In the genomic region with DNA sequence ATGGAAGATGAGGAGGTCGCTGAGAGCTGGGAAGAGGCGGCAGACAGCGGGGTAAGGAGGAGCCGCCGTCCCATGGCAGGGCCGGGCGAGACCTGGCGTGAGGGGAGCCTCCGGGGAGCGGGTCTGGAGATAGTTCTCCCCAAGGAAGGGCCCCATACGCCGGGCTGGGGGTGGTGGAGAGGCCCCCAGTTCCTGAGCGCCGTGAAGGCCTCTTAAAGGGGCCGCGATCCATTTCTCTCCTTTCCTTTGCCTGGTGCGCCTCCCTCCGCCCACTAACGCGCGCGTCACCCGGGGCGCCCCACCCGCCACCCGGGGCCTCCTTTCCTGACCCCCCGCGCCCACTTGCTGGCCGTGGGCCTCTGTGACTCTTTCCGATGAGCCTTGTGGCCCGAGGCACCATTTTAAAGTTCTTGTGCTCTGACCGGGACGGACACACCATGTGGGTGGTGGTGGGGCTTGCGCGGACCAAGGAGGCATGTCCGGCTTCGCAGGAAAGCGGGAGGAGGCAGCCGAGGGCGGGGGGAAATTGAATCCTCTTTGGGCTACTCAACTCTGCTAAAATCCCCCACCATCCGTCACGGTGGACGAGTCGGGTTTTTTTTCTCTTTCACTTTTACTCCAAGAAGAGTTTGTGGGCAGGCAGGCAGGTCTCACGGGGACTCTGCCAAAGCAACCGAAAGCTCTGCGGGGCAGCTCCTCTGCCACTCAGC, we compare ENCODE assay signal across 1 cellular context.
TF ChIP-seq lines count a peak whose summit lies in the region.

No MANE protein-coding gene starts in this region.

TF ChIP-seq in HepG2, 621 proteins besides CTCF, POLR2A, EP300 and RAD21 (continued from another document and continues in another):
- TF ChIP-seq, protein P1, sequence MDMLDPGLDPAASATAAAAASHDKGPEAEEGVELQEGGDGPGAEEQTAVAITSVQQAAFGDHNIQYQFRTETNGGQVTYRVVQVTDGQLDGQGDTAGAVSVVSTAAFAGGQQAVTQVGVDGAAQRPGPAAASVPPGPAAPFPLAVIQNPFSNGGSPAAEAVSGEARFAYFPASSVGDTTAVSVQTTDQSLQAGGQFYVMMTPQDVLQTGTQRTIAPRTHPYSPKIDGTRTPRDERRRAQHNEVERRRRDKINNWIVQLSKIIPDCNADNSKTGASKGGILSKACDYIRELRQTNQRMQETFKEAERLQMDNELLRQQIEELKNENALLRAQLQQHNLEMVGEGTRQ (IDR thresholded peaks at IDR 0.05; ENCODE audit: low read depth, low read length), result no peak
- TF ChIP-seq, protein P1 (CRISPR knock-in tag; IDR thresholded peaks at IDR 0.05; ENCODE audit: borderline replicate concordance), result no peak
- TF ChIP-seq ZNF773 (CRISPR knock-in tag; IDR thresholded peaks at IDR 0.05; ENCODE audit: borderline replicate concordance) (peak; percentile 56; the same call in 1 of the 2 replicates), BCL6 (CRISPR knock-in tag; IDR thresholded peaks at IDR 0.05) (peak; percentile 4; the same call in 1 of the 2 replicates), ZNF564 (CRISPR knock-in tag; IDR thresholded peaks at IDR 0.05) (0 out of 2 replicates have a peak, but pooled peaks have one; percentile 32), NR3C1 (CRISPR knock-in tag; IDR thresholded peaks at IDR 0.05) (no peak), ZNF746 (CRISPR knock-in tag; IDR thresholded peaks at IDR 0.05) (peak; percentile 75), GATAD1 (CRISPR knock-in tag; IDR thresholded peaks at IDR 0.05) (peak; percentile 86), ZNF468 (CRISPR knock-in tag; IDR thresholded peaks at IDR 0.05) (no peak), ZNF766 (CRISPR knock-in tag; IDR thresholded peaks at IDR 0.05; ENCODE audit: borderline replicate concordance) (no peak), PHF5A (CRISPR knock-in tag; IDR thresholded peaks at IDR 0.05; ENCODE audit: low read depth, unreplicated experiment) (no peak), ZNF496 (CRISPR knock-in tag; IDR thresholded peaks at IDR 0.05; ENCODE audit: insufficient replicate concordance) (no peak), HNRNPK (IDR thresholded peaks at IDR 0.05; ENCODE audit: low read depth, low read length, poor library complexity, severe bottlenecking) (peak; percentile 27), ZNF260 (CRISPR knock-in tag; IDR thresholded peaks at IDR 0.05; ENCODE audit: borderline replicate concordance, low read depth) (no peak), ZNF484 (CRISPR knock-in tag; IDR thresholded peaks at IDR 0.05; ENCODE audit: borderline replicate concordance, low read depth) (no peak), ZNF207 (IDR thresholded peaks at IDR 0.05; ENCODE audit: borderline replicate concordance) (no peak), DMAP1 (CRISPR knock-in tag; IDR thresholded peaks at IDR 0.05) (peak; percentile 71), KLF11 (CRISPR knock-in tag; IDR thresholded peaks at IDR 0.05) (peak; percentile 80; the same call in 1 of the 2 replicates), GATAD2A (CRISPR knock-in tag; IDR thresholded peaks at IDR 0.05) (no peak; the same call in 1 of the 2 replicates), CCDC6 (CRISPR knock-in tag; IDR thresholded peaks at IDR 0.05) (no peak), ZNF124 (CRISPR knock-in tag; IDR thresholded peaks at IDR 0.05) (peak; percentile 63), SIX1 (CRISPR knock-in tag; IDR thresholded peaks at IDR 0.05; ENCODE audit: borderline replicate concordance) (0 out of 2 replicates have a peak, but pooled peaks have one; percentile 14), ZSCAN22 (CRISPR knock-in tag; IDR thresholded peaks at IDR 0.05) (no peak), ZC3H4 (CRISPR knock-in tag; IDR thresholded peaks at IDR 0.05; ENCODE audit: borderline replicate concordance) (no peak), EZH2 (conservative IDR thresholded peaks at IDR 0.05; ENCODE audit: low read depth, low read length) (no peak), U2AF1 (optimal IDR thresholded peaks at IDR 0.05; ENCODE audit: low read depth, low read length) (no peak), GLI4 (CRISPR knock-in tag; IDR thresholded peaks at IDR 0.05; ENCODE audit: borderline replicate concordance) (no peak), ZNF660 (CRISPR knock-in tag; IDR thresholded peaks at IDR 0.05; ENCODE audit: borderline replicate concordance, low read depth) (no peak), ZNF674 (CRISPR knock-in tag; IDR thresholded peaks at IDR 0.05; ENCODE audit: low read depth) (no peak), ZMYM2 (CRISPR knock-in tag; IDR thresholded peaks at IDR 0.05) (no peak), NR1H2 (CRISPR knock-in tag; IDR thresholded peaks at IDR 0.05; ENCODE audit: borderline replicate concordance, low read depth) (no peak), TAF1 (CRISPR knock-in tag; IDR thresholded peaks at IDR 0.05) (peak; percentile 72; the same call in 1 of the 2 replicates), ZNF816 (CRISPR knock-in tag; IDR thresholded peaks at IDR 0.05; ENCODE audit: borderline replicate concordance) (peak; percentile 75; the same call in 1 of the 2 replicates), SPEN (CRISPR knock-in tag; IDR thresholded peaks at IDR 0.05; ENCODE audit: low read depth) (peak; percentile 23; the same call in 1 of the 2 replicates), ZNF180 (CRISPR knock-in tag; IDR thresholded peaks at IDR 0.05; ENCODE audit: borderline replicate concordance, low read depth) (no peak), FLYWCH1 (CRISPR knock-in tag; IDR thresholded peaks at IDR 0.05) (no peak), ZNF629 (CRISPR knock-in tag; conservative IDR thresholded peaks at IDR 0.05) (no peak), ZNF225 (CRISPR knock-in tag; IDR thresholded peaks at IDR 0.05) (no peak), TEAD3 (CRISPR knock-in tag; optimal IDR thresholded peaks at IDR 0.05; ENCODE audit: borderline replicate concordance) (no peak), SOX13 (IDR thresholded peaks at IDR 0.05) (no peak), SOX13 (CRISPR knock-in tag; conservative IDR thresholded peaks at IDR 0.05 in 1 of 2, IDR thresholded peaks at IDR 0.05 in 1 of 2) (peak in 1 of 2 experiments; percentile 18; a peak in 2 of 4 replicates)
- TF ChIP-seq, protein P2, sequence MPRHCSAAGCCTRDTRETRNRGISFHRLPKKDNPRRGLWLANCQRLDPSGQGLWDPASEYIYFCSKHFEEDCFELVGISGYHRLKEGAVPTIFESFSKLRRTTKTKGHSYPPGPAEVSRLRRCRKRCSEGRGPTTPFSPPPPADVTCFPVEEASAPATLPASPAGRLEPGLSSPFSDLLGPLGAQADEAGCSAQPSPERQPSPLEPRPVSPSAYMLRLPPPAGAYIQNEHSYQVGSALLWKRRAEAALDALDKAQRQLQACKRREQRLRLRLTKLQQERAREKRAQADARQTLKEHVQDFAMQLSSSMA (CRISPR knock-in tag; IDR thresholded peaks at IDR 0.05), result 0 out of 2 replicates have a peak, but pooled peaks have one; percentile 70
- TF ChIP-seq, protein P3, sequence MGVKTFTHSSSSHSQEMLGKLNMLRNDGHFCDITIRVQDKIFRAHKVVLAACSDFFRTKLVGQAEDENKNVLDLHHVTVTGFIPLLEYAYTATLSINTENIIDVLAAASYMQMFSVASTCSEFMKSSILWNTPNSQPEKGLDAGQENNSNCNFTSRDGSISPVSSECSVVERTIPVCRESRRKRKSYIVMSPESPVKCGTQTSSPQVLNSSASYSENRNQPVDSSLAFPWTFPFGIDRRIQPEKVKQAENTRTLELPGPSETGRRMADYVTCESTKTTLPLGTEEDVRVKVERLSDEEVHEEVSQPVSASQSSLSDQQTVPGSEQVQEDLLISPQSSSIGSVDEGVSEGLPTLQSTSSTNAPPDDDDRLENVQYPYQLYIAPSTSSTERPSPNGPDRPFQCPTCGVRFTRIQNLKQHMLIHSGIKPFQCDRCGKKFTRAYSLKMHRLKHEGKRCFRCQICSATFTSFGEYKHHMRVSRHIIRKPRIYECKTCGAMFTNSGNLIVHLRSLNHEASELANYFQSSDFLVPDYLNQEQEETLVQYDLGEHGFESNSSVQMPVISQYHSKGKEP (CRISPR knock-in tag; IDR thresholded peaks at IDR 0.05), result no peak
- TF ChIP-seq, protein P4, sequence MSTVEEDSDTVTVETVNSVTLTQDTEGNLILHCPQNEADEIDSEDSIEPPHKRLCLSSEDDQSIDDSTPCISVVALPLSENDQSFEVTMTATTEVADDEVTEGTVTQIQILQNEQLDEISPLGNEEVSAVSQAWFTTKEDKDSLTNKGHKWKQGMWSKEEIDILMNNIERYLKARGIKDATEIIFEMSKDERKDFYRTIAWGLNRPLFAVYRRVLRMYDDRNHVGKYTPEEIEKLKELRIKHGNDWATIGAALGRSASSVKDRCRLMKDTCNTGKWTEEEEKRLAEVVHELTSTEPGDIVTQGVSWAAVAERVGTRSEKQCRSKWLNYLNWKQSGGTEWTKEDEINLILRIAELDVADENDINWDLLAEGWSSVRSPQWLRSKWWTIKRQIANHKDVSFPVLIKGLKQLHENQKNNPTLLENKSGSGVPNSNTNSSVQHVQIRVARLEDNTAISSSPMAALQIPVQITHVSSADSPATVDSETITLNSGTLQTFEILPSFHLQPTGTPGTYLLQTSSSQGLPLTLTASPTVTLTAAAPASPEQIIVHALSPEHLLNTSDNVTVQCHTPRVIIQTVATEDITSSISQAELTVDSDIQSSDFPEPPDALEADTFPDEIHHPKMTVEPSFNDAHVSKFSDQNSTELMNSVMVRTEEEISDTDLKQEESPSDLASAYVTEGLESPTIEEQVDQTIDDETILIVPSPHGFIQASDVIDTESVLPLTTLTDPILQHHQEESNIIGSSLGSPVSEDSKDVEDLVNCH (CRISPR knock-in tag; IDR thresholded peaks at IDR 0.05), result peak; percentile 45; the same call in 1 of the 2 replicates
- TF ChIP-seq, protein P5, sequence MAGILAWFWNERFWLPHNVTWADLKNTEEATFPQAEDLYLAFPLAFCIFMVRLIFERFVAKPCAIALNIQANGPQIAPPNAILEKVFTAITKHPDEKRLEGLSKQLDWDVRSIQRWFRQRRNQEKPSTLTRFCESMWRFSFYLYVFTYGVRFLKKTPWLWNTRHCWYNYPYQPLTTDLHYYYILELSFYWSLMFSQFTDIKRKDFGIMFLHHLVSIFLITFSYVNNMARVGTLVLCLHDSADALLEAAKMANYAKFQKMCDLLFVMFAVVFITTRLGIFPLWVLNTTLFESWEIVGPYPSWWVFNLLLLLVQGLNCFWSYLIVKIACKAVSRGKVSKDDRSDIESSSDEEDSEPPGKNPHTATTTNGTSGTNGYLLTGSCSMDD (CRISPR knock-in tag; IDR thresholded peaks at IDR 0.05), result no peak
- TF ChIP-seq, protein P6, sequence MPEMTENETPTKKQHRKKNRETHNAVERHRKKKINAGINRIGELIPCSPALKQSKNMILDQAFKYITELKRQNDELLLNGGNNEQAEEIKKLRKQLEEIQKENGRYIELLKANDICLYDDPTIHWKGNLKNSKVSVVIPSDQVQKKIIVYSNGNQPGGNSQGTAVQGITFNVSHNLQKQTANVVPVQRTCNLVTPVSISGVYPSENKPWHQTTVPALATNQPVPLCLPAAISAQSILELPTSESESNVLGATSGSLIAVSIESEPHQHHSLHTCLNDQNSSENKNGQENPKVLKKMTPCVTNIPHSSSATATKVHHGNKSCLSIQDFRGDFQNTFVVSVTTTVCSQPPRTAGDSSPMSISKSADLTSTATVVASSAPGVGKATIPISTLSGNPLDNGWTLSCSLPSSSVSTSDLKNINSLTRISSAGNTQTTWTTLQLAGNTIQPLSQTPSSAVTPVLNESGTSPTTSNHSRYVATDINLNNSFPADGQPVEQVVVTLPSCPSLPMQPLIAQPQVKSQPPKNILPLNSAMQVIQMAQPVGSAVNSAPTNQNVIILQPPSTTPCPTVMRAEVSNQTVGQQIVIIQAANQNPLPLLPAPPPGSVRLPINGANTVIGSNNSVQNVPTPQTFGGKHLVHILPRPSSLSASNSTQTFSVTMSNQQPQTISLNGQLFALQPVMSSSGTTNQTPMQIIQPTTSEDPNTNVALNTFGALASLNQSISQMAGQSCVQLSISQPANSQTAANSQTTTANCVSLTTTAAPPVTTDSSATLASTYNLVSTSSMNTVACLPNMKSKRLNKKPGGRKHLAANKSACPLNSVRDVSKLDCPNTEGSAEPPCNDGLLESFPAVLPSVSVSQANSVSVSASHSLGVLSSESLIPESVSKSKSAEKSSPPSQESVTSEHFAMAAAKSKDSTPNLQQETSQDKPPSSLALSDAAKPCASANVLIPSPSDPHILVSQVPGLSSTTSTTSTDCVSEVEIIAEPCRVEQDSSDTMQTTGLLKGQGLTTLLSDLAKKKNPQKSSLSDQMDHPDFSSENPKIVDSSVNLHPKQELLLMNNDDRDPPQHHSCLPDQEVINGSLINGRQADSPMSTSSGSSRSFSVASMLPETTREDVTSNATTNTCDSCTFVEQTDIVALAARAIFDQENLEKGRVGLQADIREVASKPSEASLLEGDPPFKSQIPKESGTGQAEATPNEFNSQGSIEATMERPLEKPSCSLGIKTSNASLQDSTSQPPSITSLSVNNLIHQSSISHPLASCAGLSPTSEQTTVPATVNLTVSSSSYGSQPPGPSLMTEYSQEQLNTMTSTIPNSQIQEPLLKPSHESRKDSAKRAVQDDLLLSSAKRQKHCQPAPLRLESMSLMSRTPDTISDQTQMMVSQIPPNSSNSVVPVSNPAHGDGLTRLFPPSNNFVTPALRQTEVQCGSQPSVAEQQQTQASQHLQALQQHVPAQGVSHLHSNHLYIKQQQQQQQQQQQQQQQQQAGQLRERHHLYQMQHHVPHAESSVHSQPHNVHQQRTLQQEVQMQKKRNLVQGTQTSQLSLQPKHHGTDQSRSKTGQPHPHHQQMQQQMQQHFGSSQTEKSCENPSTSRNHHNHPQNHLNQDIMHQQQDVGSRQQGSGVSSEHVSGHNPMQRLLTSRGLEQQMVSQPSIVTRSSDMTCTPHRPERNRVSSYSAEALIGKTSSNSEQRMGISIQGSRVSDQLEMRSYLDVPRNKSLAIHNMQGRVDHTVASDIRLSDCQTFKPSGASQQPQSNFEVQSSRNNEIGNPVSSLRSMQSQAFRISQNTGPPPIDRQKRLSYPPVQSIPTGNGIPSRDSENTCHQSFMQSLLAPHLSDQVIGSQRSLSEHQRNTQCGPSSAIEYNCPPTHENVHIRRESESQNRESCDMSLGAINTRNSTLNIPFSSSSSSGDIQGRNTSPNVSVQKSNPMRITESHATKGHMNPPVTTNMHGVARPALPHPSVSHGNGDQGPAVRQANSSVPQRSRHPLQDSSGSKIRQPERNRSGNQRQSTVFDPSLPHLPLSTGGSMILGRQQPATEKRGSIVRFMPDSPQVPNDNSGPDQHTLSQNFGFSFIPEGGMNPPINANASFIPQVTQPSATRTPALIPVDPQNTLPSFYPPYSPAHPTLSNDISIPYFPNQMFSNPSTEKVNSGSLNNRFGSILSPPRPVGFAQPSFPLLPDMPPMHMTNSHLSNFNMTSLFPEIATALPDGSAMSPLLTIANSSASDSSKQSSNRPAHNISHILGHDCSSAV (CRISPR knock-in tag; IDR thresholded peaks at IDR 0.05; ENCODE audit: borderline replicate concordance), result no peak
- TF ChIP-seq, protein P7, sequence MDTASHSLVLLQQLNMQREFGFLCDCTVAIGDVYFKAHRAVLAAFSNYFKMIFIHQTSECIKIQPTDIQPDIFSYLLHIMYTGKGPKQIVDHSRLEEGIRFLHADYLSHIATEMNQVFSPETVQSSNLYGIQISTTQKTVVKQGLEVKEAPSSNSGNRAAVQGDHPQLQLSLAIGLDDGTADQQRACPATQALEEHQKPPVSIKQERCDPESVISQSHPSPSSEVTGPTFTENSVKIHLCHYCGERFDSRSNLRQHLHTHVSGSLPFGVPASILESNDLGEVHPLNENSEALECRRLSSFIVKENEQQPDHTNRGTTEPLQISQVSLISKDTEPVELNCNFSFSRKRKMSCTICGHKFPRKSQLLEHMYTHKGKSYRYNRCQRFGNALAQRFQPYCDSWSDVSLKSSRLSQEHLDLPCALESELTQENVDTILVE (CRISPR knock-in tag; IDR thresholded peaks at IDR 0.05), result peak; percentile 59; the same call in 1 of the 2 replicates
